In genomic region chr19:30738047-30738446, GRCh38 we compare ENCODE assay signal across 34 cellular contexts.
"Had no signal": no experiment of that assay in that cellular context is flagged by ENCODE, and none has a peak within 500 bp of the region (broad histone marks: within the 10 kb centered on the region; RNA-seq: fewer than 3 reads in every experiment).

No MANE protein-coding gene starts in this region.

- FAIRE-seq: astrocyte, bronchial epithelial cell had no signal

- H3K36me3 ChIP-seq: adrenal gland, ascending aorta, brain microvascular endothelial cell, breast epithelium, cardiac muscle cell had no signal

- DNase-seq: activated effector memory CD4-positive, alpha-beta T cell treated with anti-CD3 and anti-CD28 coated beads, Interleukin-2, amount 50 U/mL, for 16 hours; activated effector memory CD4-positive, alpha-beta T cell treated with Interleukin-2 at 50 U/mL for 16 hours; activated gamma-delta T cell; activated gamma-delta T cell treated with Interleukin-2 at 50 U/mL for 16 hours; activated naive CD4-positive, alpha-beta T cell; activated naive CD4-positive, alpha-beta T cell treated with anti-CD3 and anti-CD28 coated beads for 36 hours; activated naive CD4-positive, alpha-beta T cell treated with anti-CD3 and anti-CD28 coated beads, Interleukin-2, amount 10 ng/mL, durations not matched to agents 7 days and 5 days; activated naive CD4-positive, alpha-beta T cell treated with anti-CD3 and anti-CD28 coated beads, Interleukin-2, amount 50 U/mL, for 16 hours; activated naive CD4-positive, alpha-beta T cell treated with Interleukin-2 at 50 U/mL for 16 hours; activated naive CD8-positive, alpha-beta T cell treated with anti-CD3 and anti-CD28 coated beads for 36 hours; activated naive CD8-positive, alpha-beta T cell treated with anti-CD3 and anti-CD28 coated beads, Interleukin-2, amount 10 ng/mL, durations not matched to agents 7 days and 5 days; activated naive CD8-positive, alpha-beta T cell treated with anti-CD3 and anti-CD28 coated beads, Interleukin-2, amount 50 U/mL, for 24 hours; activated T-cell treated with anti-CD3 and anti-CD28 coated beads, Interleukin-2, amount 50 U/mL, for 1 hour; activated T-cell treated with anti-CD3 and anti-CD28 coated beads, Interleukin-2, amount 50 U/mL, for 24 hours; activated T-cell treated with anti-CD3 and anti-CD28 coated beads, Interleukin-2, amount 50 U/mL, for 4 hours; activated T-cell treated with anti-CD3 and anti-CD28 coated beads, Interleukin-2, amount 50 U/mL, for 48 hours; activated T-cell treated with anti-CD3 and anti-CD28 coated beads, Interleukin-2, amount 50 U/mL, for 72 hours; adrenal gland; amniotic stem cell; amygdala; anterior cingulate cortex; aorta; body of pancreas; brain microvascular endothelial cell; caudate nucleus; central memory CD4-positive, alpha-beta T cell; cerebellar nuclear complex had no signal

- H3K9me3 ChIP-seq: adrenal gland, ascending aorta, body of pancreas, breast epithelium had no signal

- H3K27me3 ChIP-seq: ascending aorta, body of pancreas, brain microvascular endothelial cell, cardiac muscle cell had no signal

- H3K4me1 ChIP-seq: adrenal gland, ascending aorta, body of pancreas, breast epithelium had no signal

- H3K4me3 ChIP-seq: adrenal gland, ascending aorta, body of pancreas, breast epithelium, cardiac muscle cell had no signal

- H3K27ac ChIP-seq: adrenal gland, ascending aorta, body of pancreas, brain microvascular endothelial cell, breast epithelium, cardiac muscle cell had no signal

- ATAC-seq: activated naive CD4-positive, alpha-beta T cell treated with anti-CD3 and anti-CD28 coated beads, Interleukin-2, amount 50 U/mL, for 72 hours; activated naive CD8-positive, alpha-beta T cell treated with anti-CD3 and anti-CD28 coated beads, Interleukin-2, amount 50 U/mL, for 24 hours; activated T-cell treated with anti-CD3 and anti-CD28 coated beads, Interleukin-2, amount 50 U/mL, for 4 hours; activated T-cell treated with anti-CD3 and anti-CD28 coated beads, Interleukin-2, amount 50 U/mL, for 72 hours; activated T-helper 17 cell treated with anti-CD3 and anti-CD28 coated beads, Interleukin-2, amount 50 U/mL, for 72 hours; body of pancreas had no signal
